In the genomic region with DNA sequence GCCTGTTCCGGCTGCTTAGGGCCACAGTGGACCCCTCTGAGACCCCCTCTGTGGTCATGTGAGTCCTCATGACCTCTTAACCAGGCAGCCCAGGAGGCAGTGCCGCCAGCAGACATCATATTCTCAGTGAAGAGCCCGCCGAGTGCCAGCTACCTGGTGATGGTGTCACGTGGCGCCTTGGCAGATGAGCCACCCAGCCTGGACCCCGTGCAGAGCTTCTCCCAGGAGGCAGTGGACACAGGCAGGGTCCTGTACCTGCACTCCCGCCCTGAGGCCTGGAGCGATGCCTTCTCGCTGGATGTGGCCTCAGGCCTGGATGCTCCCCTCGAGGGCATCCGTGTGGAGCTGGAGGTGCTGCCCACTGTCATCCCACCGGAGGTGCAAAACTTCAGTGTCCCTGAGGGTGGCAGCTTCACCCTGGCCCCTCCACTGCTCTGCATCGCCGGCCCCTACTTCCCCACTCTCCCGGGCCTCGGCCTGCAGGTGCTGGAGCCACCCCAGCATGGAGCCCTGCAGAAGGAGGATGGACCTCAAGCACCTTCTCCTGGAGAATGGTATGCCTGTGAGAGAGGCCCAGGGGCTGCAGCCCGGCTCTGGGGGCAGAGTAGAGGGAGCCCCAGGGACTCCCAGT, we compare ENCODE assay signal across 17 cellular contexts.
A peak's percentile ranks its signal among the peaks of the same experiment; 100 is the strongest.
DNase-seq lines count a peak whose midpoint lies in the region; ATAC-seq and TF ChIP-seq lines count a peak whose summit lies in the region.
"Had no signal": no experiment of that assay in that cellular context is flagged by ENCODE, and none has a peak within 500 bp of the region (broad histone marks: within the 10 kb centered on the region; RNA-seq: fewer than 3 reads in every experiment).

No MANE protein-coding gene starts in this region.

- no peaks in the 10 kb centered on the region for H3K9me3 ChIP-seq in right cardiac atrium (ENCODE audit: control insufficient read depth, low read length)
- H3K9me3 ChIP-seq in left ventricle myocardium inferior (replicated peaks): no peaks in the 10 kb centered on the region
- H3K9me3 ChIP-seq: BLaER1 treated with 17β-estradiol and CSF1 and Interleukin-3, amounts not matched to agents 10 nM and 100 nM; MG63 had no signal

- no peak for ATAC-seq in right cardiac atrium
- no peak for ATAC-seq in GM19455 (IDR thresholded peaks at IDR 0.05; ENCODE audit: unreplicated experiment)

- no peaks in the 10 kb centered on the region for H3K36me3 ChIP-seq in left ventricle myocardium inferior
- H3K36me3 ChIP-seq: BLaER1 treated with 17β-estradiol and CSF1 and Interleukin-3, amounts not matched to agents 10 nM and 100 nM; MG63 had no signal

- no peak for TF ChIP-seq CTCF in left ventricle myocardium inferior (IDR thresholded peaks at IDR 0.05; ENCODE audit: borderline replicate concordance)

- H3K4me1 ChIP-seq in right cardiac atrium (ENCODE audit: control insufficient read depth, insufficient read depth, low read length) (no peaks in the 10 kb centered on the region), left ventricle myocardium inferior (no peaks in the 10 kb centered on the region)

- intact Hi-C loops in right cardiac atrium (cut with DNase I): no loop called here
- intact Hi-C loops in left ventricle myocardium inferior (cut with micrococcal nuclease): no loop called here
- intact Hi-C loops in posterior vena cava (cut with DNase I): no loop called here

- H3K4me3 ChIP-seq in right cardiac atrium (ENCODE audit: low read length) (no peak overlapping the region), left ventricle myocardium inferior (no peak overlapping the region)
- H3K4me3 ChIP-seq: BLaER1 treated with 17β-estradiol and CSF1 and Interleukin-3, amounts not matched to agents 10 nM and 100 nM; GM12878; MG63 had no signal

- 90% methylated on average over 18 of the region's 18 CpGs for WGBS in right cardiac atrium

- no peak overlapping the region for H3K27ac ChIP-seq in right cardiac atrium (ENCODE audit: low read length)
- no peak overlapping the region for H3K27ac ChIP-seq in left ventricle myocardium inferior (replicated peaks)
- H3K27ac ChIP-seq: BLaER1 treated with 17β-estradiol and CSF1 and Interleukin-3, amounts not matched to agents 10 nM and 100 nM had no signal

- H3K27me3 ChIP-seq in right cardiac atrium (ENCODE audit: control insufficient read depth, insufficient read depth): no peaks in the 10 kb centered on the region
- H3K27me3 ChIP-seq in left ventricle myocardium inferior (ENCODE audit: low read depth): peaks cover 5% of the 10 kb centered on the region
- H3K27me3 ChIP-seq: BLaER1 treated with 17β-estradiol and CSF1 and Interleukin-3, amounts not matched to agents 10 nM and 100 nM; MG63 had no signal

- DNase-seq in right cardiac atrium (peak in 2 of 3 donors; percentile 30 to 31), left ventricle myocardium inferior (no peak), islet precursor cell (peak; percentile 38), posterior vena cava (ENCODE audit: low spot score) (peak; percentile 69), NK-92 (lab: John Stamatoyannopoulos, UW; ENCODE audit: unreplicated experiment) (no peak)
- DNase-seq in activated CD4-positive, alpha-beta T cell treated with anti-CD3 and anti-CD28 coated beads, Interleukin-2, amount 50 U/mL, for 48 hours: no peak
- DNase-seq: CD8-positive, alpha-beta memory T cell; EL; MG63; NCI-H1048; NCI-H1436; NCI-H1930; NCI-H345; SIG-M5 had no signal

Comparison
In these comparisons a context has a peak if more than half of its experiments do, and no peak if none do; other contexts are left out.
1. DNase-seq: peak in right cardiac atrium (2 of 3), islet precursor cell (single experiment) and posterior vena cava (single experiment); none in left ventricle myocardium inferior (single experiment), activated CD4-positive, alpha-beta T cell treated with anti-CD3 and anti-CD28 coated beads, Interleukin-2, amount 50 U/mL, for 48 hours (0 of 2) and NK-92 (single experiment).